1 cellular context compared by ENCODE assay signal in genomic region chr3:197281849-197282248, GRCh38.
TF ChIP-seq lines count a peak whose summit lies in the region.

No MANE protein-coding gene starts in this region.

TF ChIP-seq in GM12878, 131 proteins besides CTCF, POLR2A, EP300 and RAD21:
- no peak for TF ChIP-seq MTA2 (IDR thresholded peaks at IDR 0.05; ENCODE audit: low read depth)
- TF ChIP-seq LARP7 (IDR thresholded peaks at IDR 0.05) = no peak
- no peak for TF ChIP-seq NBN (IDR thresholded peaks at IDR 0.05)
- TF ChIP-seq, protein P1, sequence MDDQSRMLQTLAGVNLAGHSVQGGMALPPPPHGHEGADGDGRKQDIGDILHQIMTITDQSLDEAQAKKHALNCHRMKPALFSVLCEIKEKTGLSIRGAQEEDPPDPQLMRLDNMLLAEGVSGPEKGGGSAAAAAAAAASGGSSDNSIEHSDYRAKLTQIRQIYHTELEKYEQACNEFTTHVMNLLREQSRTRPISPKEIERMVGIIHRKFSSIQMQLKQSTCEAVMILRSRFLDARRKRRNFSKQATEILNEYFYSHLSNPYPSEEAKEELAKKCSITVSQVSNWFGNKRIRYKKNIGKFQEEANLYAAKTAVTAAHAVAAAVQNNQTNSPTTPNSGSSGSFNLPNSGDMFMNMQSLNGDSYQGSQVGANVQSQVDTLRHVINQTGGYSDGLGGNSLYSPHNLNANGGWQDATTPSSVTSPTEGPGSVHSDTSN (IDR thresholded peaks at IDR 0.05; ENCODE audit: insufficient replicate concordance, low read depth, low read length) = no peak
- TF ChIP-seq IRF4 (IDR thresholded peaks at IDR 0.05; ENCODE audit: low read depth, low read length) = no peak
- TF ChIP-seq SRF (IDR thresholded peaks at IDR 0.05; ENCODE audit: low read depth in 2 of 2, low read length in 2 of 2) = no peak
- TF ChIP-seq MYC (IDR thresholded peaks at IDR 0.05; ENCODE audit: insufficient read depth, insufficient read length, insufficient replicate concordance, low read length, severe bottlenecking) = no peak
- TF ChIP-seq KDM1A (IDR thresholded peaks at IDR 0.05; ENCODE audit: borderline replicate concordance) = no peak
- no peak for TF ChIP-seq JUNB (IDR thresholded peaks at IDR 0.05)
- TF ChIP-seq NR2C2 (IDR thresholded peaks at IDR 0.05; ENCODE audit: borderline replicate concordance, control insufficient read depth, insufficient read length, low read depth) = no peak
- no peak for TF ChIP-seq MLLT1 (IDR thresholded peaks at IDR 0.05)
- no peak for TF ChIP-seq CHD2 (IDR thresholded peaks at IDR 0.05; ENCODE audit: borderline replicate concordance, low read depth, low read length)
- TF ChIP-seq, protein P2, sequence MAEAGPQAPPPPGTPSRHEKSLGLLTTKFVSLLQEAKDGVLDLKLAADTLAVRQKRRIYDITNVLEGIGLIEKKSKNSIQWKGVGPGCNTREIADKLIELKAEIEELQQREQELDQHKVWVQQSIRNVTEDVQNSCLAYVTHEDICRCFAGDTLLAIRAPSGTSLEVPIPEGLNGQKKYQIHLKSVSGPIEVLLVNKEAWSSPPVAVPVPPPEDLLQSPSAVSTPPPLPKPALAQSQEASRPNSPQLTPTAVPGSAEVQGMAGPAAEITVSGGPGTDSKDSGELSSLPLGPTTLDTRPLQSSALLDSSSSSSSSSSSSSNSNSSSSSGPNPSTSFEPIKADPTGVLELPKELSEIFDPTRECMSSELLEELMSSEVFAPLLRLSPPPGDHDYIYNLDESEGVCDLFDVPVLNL (IDR thresholded peaks at IDR 0.05; ENCODE audit: low read depth, low read length) = no peak
- TF ChIP-seq JUND (IDR thresholded peaks at IDR 0.05; ENCODE audit: low read depth, low read length) = no peak
- no peak for TF ChIP-seq ZNF687 (IDR thresholded peaks at IDR 0.05)
- TF ChIP-seq, protein P3, sequence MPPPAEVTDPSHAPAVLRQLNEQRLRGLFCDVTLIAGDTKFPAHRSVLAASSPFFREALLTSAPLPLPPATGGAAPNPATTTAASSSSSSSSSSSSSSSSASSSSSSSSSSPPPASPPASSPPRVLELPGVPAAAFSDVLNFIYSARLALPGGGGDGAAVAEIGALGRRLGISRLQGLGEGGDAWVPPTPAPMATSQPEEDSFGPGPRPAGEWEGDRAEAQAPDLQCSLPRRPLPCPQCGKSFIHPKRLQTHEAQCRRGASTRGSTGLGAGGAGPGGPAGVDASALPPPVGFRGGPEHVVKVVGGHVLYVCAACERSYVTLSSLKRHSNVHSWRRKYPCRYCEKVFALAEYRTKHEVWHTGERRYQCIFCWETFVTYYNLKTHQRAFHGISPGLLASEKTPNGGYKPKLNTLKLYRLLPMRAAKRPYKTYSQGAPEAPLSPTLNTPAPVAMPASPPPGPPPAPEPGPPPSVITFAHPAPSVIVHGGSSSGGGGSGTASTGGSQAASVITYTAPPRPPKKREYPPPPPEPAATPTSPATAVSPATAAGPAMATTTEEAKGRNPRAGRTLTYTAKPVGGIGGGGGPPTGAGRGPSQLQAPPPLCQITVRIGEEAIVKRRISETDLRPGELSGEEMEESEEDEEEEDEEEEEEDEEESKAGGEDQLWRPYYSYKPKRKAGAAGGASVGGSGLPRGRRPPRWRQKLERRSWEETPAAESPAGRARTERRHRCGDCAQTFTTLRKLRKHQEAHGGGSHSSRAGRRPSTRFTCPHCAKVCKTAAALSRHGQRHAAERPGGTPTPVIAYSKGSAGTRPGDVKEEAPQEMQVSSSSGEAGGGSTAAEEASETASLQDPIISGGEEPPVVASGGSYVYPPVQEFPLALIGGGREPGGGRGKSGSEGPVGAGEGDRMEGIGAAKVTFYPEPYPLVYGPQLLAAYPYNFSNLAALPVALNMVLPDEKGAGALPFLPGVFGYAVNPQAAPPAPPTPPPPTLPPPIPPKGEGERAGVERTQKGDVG (CRISPR knock-in tag; IDR thresholded peaks at IDR 0.05) = no peak
- TF ChIP-seq RFX5 (IDR thresholded peaks at IDR 0.05; ENCODE audit: low read depth, low read length) = no peak
- no peak for TF ChIP-seq KAT2A (conservative IDR thresholded peaks at IDR 0.05; ENCODE audit: control insufficient read depth, low read depth, low read length)
- TF ChIP-seq SMC3 (IDR thresholded peaks at IDR 0.05; ENCODE audit: borderline replicate concordance, low read length) = no peak
